ENCODE assay signal across 20 cellular contexts in genomic region chr7:33781796-33782195, GRCh38.
DNase-seq lines count a peak whose midpoint lies in the region; ATAC-seq, FAIRE-seq and TF ChIP-seq lines count a peak whose summit lies in the region.
"Had no signal": no experiment of that assay in that cellular context is flagged by ENCODE, and none has a peak within 500 bp of the region (broad histone marks: within the 10 kb centered on the region; RNA-seq: fewer than 3 reads in every experiment).

No MANE protein-coding gene starts in this region.

- H3K36me3 ChIP-seq in ACC112 (ENCODE audit: insufficient read depth, low read length), result no peaks in the 10 kb centered on the region
- H3K36me3 ChIP-seq: MG63 had no signal

- peaks cover 0 to 3% (median 0%) of the 10 kb centered on the region in 9 donors for H3K9me3 Mint-ChIP-seq in naive thymus-derived CD8-positive, alpha-beta T cell
- H3K9me3 Mint-ChIP-seq: CD4-positive, alpha-beta T cell had no signal

- FAIRE-seq in D721Med (lab: Jason Lieb, UNC), result no peak
- FAIRE-seq: H1 had no signal

- H3K27ac ChIP-seq in ACC112 (ENCODE audit: low read depth, low read length), result peak overlapping the region; percentile 68
- H3K27ac ChIP-seq: PC-9 had no signal

- H2AFZ ChIP-seq in ACC112 (ENCODE audit: low read length, unreplicated experiment), result no peak overlapping the region
- H2AFZ ChIP-seq: PC-9 had no signal

- no peaks in the 10 kb centered on the region for H3K79me2 ChIP-seq in ACC112 (ENCODE audit: control insufficient read depth, insufficient read depth, low read length, unreplicated experiment)

- no peak overlapping the region for H3K4me3 Mint-ChIP-seq in naive thymus-derived CD8-positive, alpha-beta T cell
- H3K4me3 Mint-ChIP-seq: CD4-positive, alpha-beta T cell had no signal

- peak; percentile 52 for DNase-seq in LHCN-M2 (ENCODE audit: low read depth)
- peak; percentile 91 for DNase-seq in fibroblast of mammary gland (ENCODE audit: low read depth)
- no peak for DNase-seq in sciatic nerve (ENCODE audit: low spot score)
- no peak for DNase-seq in naive thymus-derived CD8-positive, alpha-beta T cell
- DNase-seq in D721Med (ENCODE audit: insufficient read length, low spot score), result no peak
- no peak for DNase-seq in activated naive CD4-positive, alpha-beta T cell treated with anti-CD3 and anti-CD28 coated beads, Interleukin-2, amount 50 U/mL, for 16 hours
- DNase-seq: Calu3; CD4-positive, alpha-beta T cell; DMS79; GDM1; KG1; MG63; NCI-H1105; NCI-H1694 treated with DMSO at 0.1 percent for 48 hours; NCI-H2171; NCI-H774; PC-9 had no signal

- H3K27me3 ChIP-seq in ACC112 (ENCODE audit: insufficient read depth, low read length), result no peaks in the 10 kb centered on the region
- H3K27me3 ChIP-seq: MG63 had no signal

- ATAC-seq in sciatic nerve (peak; percentile 84), HG03571 (IDR thresholded peaks at IDR 0.05; ENCODE audit: unreplicated experiment) (no peak)
- no peak for ATAC-seq in naive thymus-derived CD8-positive, alpha-beta T cell

- H3K4me3 ChIP-seq in ACC112 (ENCODE audit: low read depth, low read length), result no peak overlapping the region
- H3K4me3 ChIP-seq in fibroblast of mammary gland (ENCODE audit: control insufficient read depth, low read depth, low read length), result no peak overlapping the region
- H3K4me3 ChIP-seq: MG63, PC-9 had no signal

- H3K4me1 Mint-ChIP-seq in naive thymus-derived CD8-positive, alpha-beta T cell, result no peaks in the 10 kb centered on the region

- H3K4me1 ChIP-seq in ACC112 (ENCODE audit: control insufficient read depth, insufficient read depth, low read length, unreplicated experiment), result peaks cover 15% of the 10 kb centered on the region

- H3K27ac Mint-ChIP-seq in naive thymus-derived CD8-positive, alpha-beta T cell, result peak overlapping the region in 1 of 10 donors; percentile 73
- H3K27ac Mint-ChIP-seq: CD4-positive, alpha-beta T cell had no signal

- H3K36me3 Mint-ChIP-seq in naive thymus-derived CD8-positive, alpha-beta T cell, result peaks cover 0 to 7% (median 7%) of the 10 kb centered on the region in 3 donors

- POLR2A ChIA-PET in naive thymus-derived CD8-positive, alpha-beta T cell (lab: Charles Lee), result no interaction called here

- TF ChIP-seq CTCF in fibroblast of mammary gland (conservative IDR thresholded peaks at IDR 0.05; ENCODE audit: control insufficient read depth, insufficient read depth, low read depth, low read length), result no peak
- no peak for TF ChIP-seq CTCF in D721Med (IDR thresholded peaks at IDR 0.05; ENCODE audit: insufficient read depth, missing control alignments)

- intact Hi-C loops in sciatic nerve (cut with DNase I), result no loop called here

- H3K27me3 Mint-ChIP-seq in naive thymus-derived CD8-positive, alpha-beta T cell, result no peaks in the 10 kb centered on the region
- H3K27me3 Mint-ChIP-seq: CD4-positive, alpha-beta T cell had no signal

Comparison
In these comparisons a context has a peak if more than half of its experiments do, and no peak if none do; other contexts are left out.
1. DNase-seq: peak in LHCN-M2 (single experiment) and fibroblast of mammary gland (single experiment); none in sciatic nerve (single experiment), naive thymus-derived CD8-positive, alpha-beta T cell (0 of 10), D721Med (single experiment) and activated naive CD4-positive, alpha-beta T cell treated with anti-CD3 and anti-CD28 coated beads, Interleukin-2, amount 50 U/mL, for 16 hours (single experiment).